Comparison of ENCODE assay signal across 6 cellular contexts in the genomic region with DNA sequence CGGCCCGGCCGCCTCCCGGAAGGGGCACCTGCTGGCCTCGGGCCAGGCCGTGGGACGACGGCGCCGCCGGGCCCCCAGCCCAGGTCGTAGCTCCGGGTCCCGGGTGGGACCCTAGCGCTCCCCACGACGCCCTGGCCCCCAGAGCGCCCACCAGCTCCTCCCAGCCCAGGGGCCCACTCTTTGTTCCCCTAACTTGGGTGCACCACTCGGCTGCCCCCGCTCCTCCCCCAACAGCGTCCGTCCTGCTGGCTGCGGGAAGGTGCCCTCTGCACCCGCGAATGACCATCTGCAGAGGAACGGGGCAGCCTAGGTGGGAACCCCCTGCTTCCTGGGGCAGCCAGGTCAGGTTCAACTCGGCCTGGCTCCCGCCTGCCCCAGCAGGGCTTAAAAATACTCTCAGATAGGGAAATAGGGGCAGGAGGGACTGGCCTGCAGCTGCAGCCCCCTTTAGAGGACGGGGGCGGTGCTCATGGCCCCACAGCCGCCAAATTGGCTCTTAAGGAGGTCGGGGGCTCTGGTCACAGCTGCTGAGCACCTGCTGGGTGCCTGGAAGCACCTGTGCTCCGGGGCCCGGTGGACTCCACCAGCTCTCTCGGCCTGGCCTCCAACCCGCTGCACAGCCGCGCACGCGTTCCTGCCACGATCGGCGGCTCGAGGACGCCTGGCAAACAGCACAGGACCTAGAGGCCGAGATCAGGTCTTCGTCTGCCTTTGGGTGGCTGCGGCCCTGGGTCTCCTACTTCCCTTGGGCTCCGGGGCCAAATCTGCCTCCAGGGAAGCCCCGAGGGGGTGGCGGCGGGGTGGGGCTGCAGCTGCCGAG. TPM values are rescaled to one million over a fixed set of nuclear protein-coding genes. Genes with fewer than 3 reads are reported as not detected.
DNase-seq lines count a peak whose midpoint lies in the region; ATAC-seq and TF ChIP-seq lines count a peak whose summit lies in the region.

No MANE protein-coding gene starts in this region.

- H2AFZ ChIP-seq in mesenchymal stem cell (ENCODE audit: low read depth, low read length) = no peak overlapping the region

- no peaks in the 10 kb centered on the region for H3K79me1 ChIP-seq in mesenchymal stem cell (replicated peaks; ENCODE audit: low read length, poor library complexity, severe bottlenecking)

- H3K27ac ChIP-seq in mesenchymal stem cell (ENCODE audit: low read length, poor library complexity, severe bottlenecking) = peak overlapping the region; percentile 93
- no peak overlapping the region for H3K27ac ChIP-seq in foreskin keratinocyte

- H3K4ac ChIP-seq in mesenchymal stem cell (ENCODE audit: low read depth in 1 of 2, low read length in 2 of 2) = peak overlapping the region; percentile 42 to 77

- H3K23ac ChIP-seq in mesenchymal stem cell (ENCODE audit: low read length in 2 of 2) = no peak overlapping the region

- H3K14ac ChIP-seq in mesenchymal stem cell (ENCODE audit: low read length in 2 of 2) = peak overlapping the region in 1 of 2 experiments; percentile 2

- peaks cover 0 to 27% of the 10 kb centered on the region in 2 experiments for H3K36me3 ChIP-seq in mesenchymal stem cell (ENCODE audit: control insufficient read depth in 1 of 2, insufficient read depth in 2 of 2, low read depth in 1 of 2, low read length in 2 of 2)

- peaks cover 15% of the 10 kb centered on the region for H3K27me3 Mint-ChIP-seq in activated T-cell treated with anti-CD3 and anti-CD28 coated beads, Interleukin-2, amount 50 U/mL, for 72 hours (ENCODE audit: low read depth)

- peak overlapping the region; percentile 53 to 80 for H3K4me3 ChIP-seq in mesenchymal stem cell (ENCODE audit: insufficient read depth in 1 of 2, low read depth in 1 of 2, low read length in 2 of 2)

- H3K4me3 Mint-ChIP-seq in activated T-cell treated with anti-CD3 and anti-CD28 coated beads, Interleukin-2, amount 50 U/mL, for 72 hours = peak overlapping the region; percentile 73 to 75

- H2BK12ac ChIP-seq in mesenchymal stem cell (ENCODE audit: low read length in 2 of 2) = peak overlapping the region; percentile 49 to 66

- peak overlapping the region; percentile 94 for H4K91ac ChIP-seq in mesenchymal stem cell (ENCODE audit: low read length)

- H2AK5ac ChIP-seq in mesenchymal stem cell (ENCODE audit: low read length, severe bottlenecking) = peak overlapping the region; percentile 28

- H3K4me1 ChIP-seq in mesenchymal stem cell (ENCODE audit: control insufficient read depth, insufficient read depth, low read depth, low read length) = peaks cover 81% of the 10 kb centered on the region
- H3K4me1 ChIP-seq in foreskin keratinocyte = peaks cover 17% of the 10 kb centered on the region

- H4K8ac ChIP-seq in mesenchymal stem cell (ENCODE audit: low read length) = peak overlapping the region; percentile 54

- peaks cover 9% of the 10 kb centered on the region for H3K4me1 Mint-ChIP-seq in activated T-cell treated with anti-CD3 and anti-CD28 coated beads, Interleukin-2, amount 50 U/mL, for 72 hours (ENCODE audit: low read depth)

- H3K36me3 Mint-ChIP-seq in activated T-cell treated with anti-CD3 and anti-CD28 coated beads, Interleukin-2, amount 50 U/mL, for 72 hours (ENCODE audit: insufficient read depth in 2 of 2) = no peaks in the 10 kb centered on the region

- no peaks in the 10 kb centered on the region for H3K9me3 ChIP-seq in mesenchymal stem cell (ENCODE audit: control insufficient read depth, low read length)

- H2BK15ac ChIP-seq in mesenchymal stem cell (ENCODE audit: low read depth, poor library complexity, severe bottlenecking) = peak overlapping the region; percentile 97

- H3K4me2 ChIP-seq in mesenchymal stem cell (ENCODE audit: low read length, poor library complexity, severe bottlenecking) = peak overlapping the region; percentile 80

- no peak for TF ChIP-seq CTCF in foreskin keratinocyte (conservative IDR thresholded peaks at IDR 0.05)

- peak overlapping the region; percentile 44 to 90 for H3K18ac ChIP-seq in mesenchymal stem cell (ENCODE audit: low read depth in 1 of 2, low read length in 2 of 2)

- no peak overlapping the region for H3K27ac Mint-ChIP-seq in activated T-cell treated with anti-CD3 and anti-CD28 coated beads, Interleukin-2, amount 50 U/mL, for 72 hours

- H3K27me3 ChIP-seq in mesenchymal stem cell (ENCODE audit: control insufficient read depth in 1 of 2, insufficient read depth in 1 of 2, low read length in 2 of 2) (peaks cover 0 to 3% of the 10 kb centered on the region in 2 experiments), foreskin keratinocyte (no peaks in the 10 kb centered on the region)

- 3% methylated on average over 36 of the region's 53 CpGs for WGBS in mesenchymal stem cell

- H2BK120ac ChIP-seq in mesenchymal stem cell (ENCODE audit: low read depth, low read length) = peak overlapping the region; percentile 90

- no peaks in the 10 kb centered on the region for H3K9me3 Mint-ChIP-seq in activated T-cell treated with anti-CD3 and anti-CD28 coated beads, Interleukin-2, amount 50 U/mL, for 72 hours

- no peak for ATAC-seq in activated T-cell treated with anti-CD3 and anti-CD28 coated beads, Interleukin-2, amount 50 U/mL, for 72 hours (replicated peaks in 1 of 2)
- ATAC-seq in HG03565 (IDR thresholded peaks at IDR 0.05; ENCODE audit: unreplicated experiment) (no peak), foreskin keratinocyte (no peak)

- peak overlapping the region; percentile 8 for H3K9ac ChIP-seq in mesenchymal stem cell (ENCODE audit: low read length)

- DNase-seq in HuH-7.5 (ENCODE audit: low spot score) (peak; percentile 69), mesenchymal stem cell (no peak), GM03348 (ENCODE audit: low spot score) (no peak), foreskin keratinocyte (no peak)
- DNase-seq in activated T-cell treated with anti-CD3 and anti-CD28 coated beads, Interleukin-2, amount 50 U/mL, for 72 hours = no peak

- H2BK5ac ChIP-seq in mesenchymal stem cell (ENCODE audit: low read depth, low read length, poor library complexity, severe bottlenecking) = peak overlapping the region; percentile 96

RNA-seq across cellular contexts. Expression of a gene that starts 0.6 kb away (rescaled TPM):
- total RNA-seq in activated T-cell treated with anti-CD3 and anti-CD28 coated beads, Interleukin-2, amount 50 U/mL, for 72 hours = under 1 TPM; 0.86 to 0.99 TPM
- 70.0 TPM for polyA plus RNA-seq in mesenchymal stem cell (2013, experiment 1 of 2)
- 65.1 TPM for polyA plus RNA-seq in mesenchymal stem cell (2013, experiment 2 of 2)
- 72.6 and 87.7 TPM in 2 replicates for total RNA-seq in foreskin keratinocyte
- polyA plus RNA-seq in foreskin keratinocyte = 62.3 and 75.3 TPM in 2 replicates

RNA-seq across cellular contexts. Expression of a gene that starts 19.2 kb away (rescaled TPM):
- total RNA-seq in activated T-cell treated with anti-CD3 and anti-CD28 coated beads, Interleukin-2, amount 50 U/mL, for 72 hours = 1,000 to 10,000 TPM; 2,573 to 2,599 TPM
- polyA plus RNA-seq in mesenchymal stem cell (2013, experiment 1 of 2) = 2,383 TPM
- polyA plus RNA-seq in mesenchymal stem cell (2013, experiment 2 of 2) = 2,319 TPM
- 1,147 and 1,424 TPM in 2 replicates for total RNA-seq in foreskin keratinocyte
- 3,116 and 3,644 TPM in 2 replicates for polyA plus RNA-seq in foreskin keratinocyte

RNA-seq across cellular contexts. Expression of a gene that starts 39.4 kb away (rescaled TPM):
- 1 to 10 TPM; 7.1 to 8.3 TPM for total RNA-seq in activated T-cell treated with anti-CD3 and anti-CD28 coated beads, Interleukin-2, amount 50 U/mL, for 72 hours
- 5.4 TPM for polyA plus RNA-seq in mesenchymal stem cell (2013, experiment 1 of 2)
- 5.4 TPM for polyA plus RNA-seq in mesenchymal stem cell (2013, experiment 2 of 2)
- total RNA-seq in foreskin keratinocyte = 6.2 and 7.1 TPM in 2 replicates
- 5.7 and 5.8 TPM in 2 replicates for polyA plus RNA-seq in foreskin keratinocyte

RNA-seq across cellular contexts. Expression of a gene that starts 59.6 kb away (rescaled TPM):
- total RNA-seq in activated T-cell treated with anti-CD3 and anti-CD28 coated beads, Interleukin-2, amount 50 U/mL, for 72 hours = not detected
- not detected for polyA plus RNA-seq in mesenchymal stem cell (2013, experiment 1 of 2)
- not detected for polyA plus RNA-seq in mesenchymal stem cell (2013, experiment 2 of 2)
- not detected in 2 replicates for total RNA-seq in foreskin keratinocyte
- polyA plus RNA-seq in foreskin keratinocyte = not detected in 2 replicates

Comparison
In these comparisons a context has a peak if more than half of its experiments do, and no peak if none do; other contexts are left out.
1. RNA of a gene that starts 0.6 kb away (total RNA-seq): 72.6 to 87.7 TPM in foreskin keratinocyte; 0.86 to 0.99 TPM in activated T-cell treated with anti-CD3 and anti-CD28 coated beads, Interleukin-2, amount 50 U/mL, for 72 hours; every median in the first group is over 10 times any median in the second.